8 cellular contexts compared by ENCODE assay signal in the genomic region with DNA sequence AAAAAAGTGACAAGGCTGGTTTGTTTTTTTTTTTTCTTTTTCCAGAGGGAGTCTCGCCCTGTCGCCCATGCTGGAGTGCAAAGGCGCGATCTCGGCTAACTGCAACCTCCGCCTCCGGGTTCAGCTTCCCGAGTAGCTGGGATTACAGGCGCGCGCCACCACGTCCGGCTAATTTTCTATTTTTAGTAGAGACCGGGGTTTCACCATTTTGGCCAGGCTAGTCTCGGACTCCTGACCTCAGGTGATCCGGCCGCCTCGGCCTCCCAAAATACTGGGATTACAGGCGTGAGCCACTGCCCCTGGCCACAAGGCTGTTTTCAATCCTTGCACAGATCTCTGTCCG. TPM values are rescaled to one million over a fixed set of nuclear protein-coding genes. Genes with fewer than 3 reads are reported as not detected.
DNase-seq lines count a peak whose midpoint lies in the region; ATAC-seq and TF ChIP-seq lines count a peak whose summit lies in the region.

No MANE protein-coding gene starts in this region.

- H3K9me3 ChIP-seq in gastroesophageal sphincter, result no peaks in the 10 kb centered on the region

- H3K27me3 Mint-ChIP-seq in T-cell, result no peaks in the 10 kb centered on the region

- H3K27me3 ChIP-seq in gastroesophageal sphincter, result no peaks in the 10 kb centered on the region

- H3K27ac Mint-ChIP-seq in T-cell, result peak overlapping the region; percentile 92 to 96

- CTCF ChIA-PET in T-cell (lab: Charles Lee), result interaction anchor here in 1 of 2 donors (0.7 kb wide), 1 partner anchor 40 kb away, joined by 3 read pairs; no protein-coding TSS in a partner anchor

- peak overlapping the region; percentile 88 to 96 (median 92) for H3K27ac ChIP-seq in gastroesophageal sphincter

- ATAC-seq in T-cell (replicated peaks in 1 of 4), result no peak
- no peak for ATAC-seq in gastroesophageal sphincter

- DNase-seq in T-cell, result no peak
- no peak for DNase-seq in skeletal muscle cell (ENCODE audit: low read depth)
- no peak for DNase-seq in NCI-H2227 treated with DMSO at 0.1 percent for 48 hours (lab: John Stamatoyannopoulos, UW)
- no peak for DNase-seq in NCI-H69 (lab: John Stamatoyannopoulos, UW)
- no peak for DNase-seq in foreskin melanocyte
- no peak for DNase-seq in NCI-H1105 (lab: John Stamatoyannopoulos, UW)

- H3K4me1 ChIP-seq in gastroesophageal sphincter, result peaks cover 0 to 39% (median 11%) of the 10 kb centered on the region in 3 donors

- TF ChIP-seq POLR2A in gastroesophageal sphincter (IDR thresholded peaks at IDR 0.05), result no peak

- H3K4me3 ChIP-seq in GM12875 (ENCODE audit: low read depth, low read length) (peak overlapping the region; percentile 89), gastroesophageal sphincter (peak overlapping the region; percentile 76 to 96), skeletal muscle cell (ENCODE audit: low read depth, low read length) (peak overlapping the region; percentile 100)

- TF ChIP-seq CTCF in GM12875 (IDR thresholded peaks at IDR 0.05; ENCODE audit: borderline replicate concordance, insufficient read depth, low read depth, low read length), result no peak
- no peak for TF ChIP-seq CTCF in gastroesophageal sphincter (IDR thresholded peaks at IDR 0.05)

- WGBS in gastroesophageal sphincter (ENCODE audit: low coverage in 1 of 2), 2 donors, result 0% methylated on average over 2 of the region's 20 CpGs; no CpG with 5 or more reads in 1 of the 2 donors

- peaks cover 4% of the 10 kb centered on the region for H3K36me3 Mint-ChIP-seq in T-cell

- TF ChIP-seq EP300 in gastroesophageal sphincter (IDR thresholded peaks at IDR 0.05), result no peak

- H3K36me3 ChIP-seq in gastroesophageal sphincter, result peaks cover 0 to 23% of the 10 kb centered on the region in 2 donors

- H3K9me3 Mint-ChIP-seq in T-cell, result no peaks in the 10 kb centered on the region

- POLR2A ChIA-PET in T-cell (lab: Charles Lee), result interaction anchor here in 1 of 2 donors (0.6 to 1.3 kb wide), 2 partner anchors 9 to 16 kb away, joined by 11 to 13 read pairs; no protein-coding TSS in a partner anchor

- peak overlapping the region; percentile 89 to 98 (median 94) for H3K4me3 Mint-ChIP-seq in T-cell

- peaks cover 32 to 43% (median 40%) of the 10 kb centered on the region in 3 donors for H3K4me1 Mint-ChIP-seq in T-cell

RNA-seq across cellular contexts. Expression of gene ATP6V1E1, which starts 0.6 kb away (rescaled TPM):
- total RNA-seq in T-cell, result 10 to 100 TPM; 58.1 to 73.7 (median 70.8) TPM
- total RNA-seq in gastroesophageal sphincter, result 100 to 1,000 TPM; 146 to 252 (median 195) TPM

RNA-seq across cellular contexts. Expression of gene BCL2L13, which starts 10.6 kb away (rescaled TPM):
- total RNA-seq in T-cell (10 to 100 TPM; 22.5 to 32.9 (median 31.4) TPM), gastroesophageal sphincter (100 to 1,000 TPM in 2 of 4 donors, 10 to 100 TPM in 2; 68.5 to 193 (median 131) TPM)
